ENCODE assay signal across 20 cellular contexts in the genomic region with DNA sequence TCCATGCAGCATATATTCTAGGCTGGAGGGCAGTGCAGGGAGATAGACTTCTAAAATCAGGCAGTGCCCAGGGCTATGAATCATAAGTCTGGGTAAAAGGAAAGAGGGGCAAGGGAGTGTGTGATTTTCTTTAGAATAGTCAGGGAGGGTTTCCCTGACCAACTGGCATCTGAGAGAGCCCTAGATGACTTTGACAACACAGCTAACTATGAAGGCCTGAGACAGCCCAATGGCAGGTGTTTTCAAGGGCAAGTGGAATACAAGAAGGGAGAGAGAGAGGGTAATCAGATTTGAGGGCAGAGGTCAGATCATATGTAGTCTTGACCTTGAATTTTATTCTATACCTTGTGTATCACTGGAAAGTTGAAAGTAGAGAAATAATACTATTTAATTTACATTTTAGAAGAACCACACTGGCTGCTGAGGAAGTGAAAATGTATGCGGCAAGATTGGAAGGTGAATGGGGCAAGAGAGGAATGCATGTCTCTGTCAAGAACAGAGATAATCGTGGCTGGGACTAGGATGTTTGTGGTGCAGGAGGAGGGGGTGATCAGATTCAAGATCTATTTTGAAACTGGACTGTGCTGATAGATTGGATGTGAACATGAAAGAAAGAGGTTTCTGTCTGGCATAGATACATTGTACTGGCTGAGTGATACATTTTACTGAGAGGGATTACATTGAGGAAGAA. TPM values are rescaled to one million over a fixed set of nuclear protein-coding genes. Genes with fewer than 3 reads are reported as not detected.
DNase-seq lines count a peak whose midpoint lies in the region; ATAC-seq and TF ChIP-seq lines count a peak whose summit lies in the region.
"Had no signal": no experiment of that assay in that cellular context is flagged by ENCODE, and none has a peak within 500 bp of the region (broad histone marks: within the 10 kb centered on the region; RNA-seq: fewer than 3 reads in every experiment).

No MANE protein-coding gene starts in this region.

- H3K36me3 Mint-ChIP-seq in mesothelial cell of epicardium, result no peaks in the 10 kb centered on the region
- H3K36me3 Mint-ChIP-seq: CD4-positive, alpha-beta memory T cell had no signal

- H3K4me3 Mint-ChIP-seq in mesothelial cell of epicardium, result no peak overlapping the region
- H3K4me3 Mint-ChIP-seq: CD4-positive, alpha-beta memory T cell; endodermal cell; stimulated activated naive CD8-positive, alpha-beta T cell treated with anti-CD3 and anti-CD28 coated beads, Interleukin-15, Interleukin-2, amounts not matched to agents 100 ng/mL and 50 ng/mL, for 24 hours had no signal

- ATAC-seq in GM19452 (IDR thresholded peaks at IDR 0.05; ENCODE audit: unreplicated experiment) (peak; percentile 67), GM19328 (IDR thresholded peaks at IDR 0.05; ENCODE audit: unreplicated experiment) (no peak), HG02678 (IDR thresholded peaks at IDR 0.05; ENCODE audit: unreplicated experiment) (no peak)
- ATAC-seq: heart left ventricle, sciatic nerve had no signal

- no peak for TF ChIP-seq CTCF in mesothelial cell of epicardium (IDR thresholded peaks at IDR 0.05; ENCODE audit: unreplicated experiment)

- H3K4me1 Mint-ChIP-seq in mesothelial cell of epicardium, result peaks cover 37% of the 10 kb centered on the region
- H3K4me1 Mint-ChIP-seq: CD4-positive, alpha-beta memory T cell had no signal

- DNase-seq in CD1c-positive myeloid dendritic cell (ENCODE audit: extremely low spot score), result peak; percentile 6
- peak; percentile 32 for DNase-seq in NCI-H226
- no peak for DNase-seq in mesothelial cell of epicardium (ENCODE audit: low spot score in 2 of 2, unreplicated experiment in 2 of 2)
- no peak for DNase-seq in H4 (ENCODE audit: low spot score)
- no peak for DNase-seq in cerebellar nuclear complex (lab: John Stamatoyannopoulos, UW)
- DNase-seq: ACHN; aorta; CD4-positive, alpha-beta memory T cell; endodermal cell; heart left ventricle; NCI-H2029; NCI-H510A; Right ventricle myocardium superior; T-helper 1 cell; upper lobe of left lung had no signal

- peak overlapping the region; percentile 19 for H3K27ac Mint-ChIP-seq in mesothelial cell of epicardium
- H3K27ac Mint-ChIP-seq: CD4-positive, alpha-beta memory T cell; endodermal cell; stimulated activated naive CD8-positive, alpha-beta T cell treated with anti-CD3 and anti-CD28 coated beads, Interleukin-15, Interleukin-2, amounts not matched to agents 100 ng/mL and 50 ng/mL, for 24 hours had no signal

- H3K27me3 Mint-ChIP-seq in mesothelial cell of epicardium (ENCODE audit: low read depth), result no peaks in the 10 kb centered on the region
- H3K27me3 Mint-ChIP-seq: CD4-positive, alpha-beta memory T cell; stimulated activated naive CD8-positive, alpha-beta T cell treated with anti-CD3 and anti-CD28 coated beads, Interleukin-15, Interleukin-2, amounts not matched to agents 100 ng/mL and 50 ng/mL, for 24 hours had no signal

- H3K9me3 Mint-ChIP-seq in mesothelial cell of epicardium, result peaks cover 4% of the 10 kb centered on the region
- H3K9me3 Mint-ChIP-seq: CD4-positive, alpha-beta memory T cell had no signal

RNA-seq across cellular contexts. Expression of gene ITGB6, which starts 1.9 kb away (rescaled TPM):
- 13.1 to 14.9 TPM (median 14.3 TPM) in 3 replicates for total RNA-seq in mesothelial cell of epicardium
- total RNA-seq in H4 (2014; rRNA removed; shearing (Covaris generic)), result not detected in 2 replicates
- total RNA-seq: CD4-positive, alpha-beta memory T cell; sciatic nerve had no signal

Comparison
In these comparisons a context has a peak if more than half of its experiments do, and no peak if none do; other contexts are left out.
1. DNase-seq: peak in CD1c-positive myeloid dendritic cell (single experiment) and NCI-H226 (single experiment); none in mesothelial cell of epicardium (0 of 2), H4 (single experiment) and cerebellar nuclear complex (0 of 2).
2. RNA of gene ITGB6, which starts 1.9 kb away (total RNA-seq): 13.1 to 14.9 TPM in mesothelial cell of epicardium; not detected in H4; every median in the first group is over 10 times any median in the second.